In the genomic region with DNA sequence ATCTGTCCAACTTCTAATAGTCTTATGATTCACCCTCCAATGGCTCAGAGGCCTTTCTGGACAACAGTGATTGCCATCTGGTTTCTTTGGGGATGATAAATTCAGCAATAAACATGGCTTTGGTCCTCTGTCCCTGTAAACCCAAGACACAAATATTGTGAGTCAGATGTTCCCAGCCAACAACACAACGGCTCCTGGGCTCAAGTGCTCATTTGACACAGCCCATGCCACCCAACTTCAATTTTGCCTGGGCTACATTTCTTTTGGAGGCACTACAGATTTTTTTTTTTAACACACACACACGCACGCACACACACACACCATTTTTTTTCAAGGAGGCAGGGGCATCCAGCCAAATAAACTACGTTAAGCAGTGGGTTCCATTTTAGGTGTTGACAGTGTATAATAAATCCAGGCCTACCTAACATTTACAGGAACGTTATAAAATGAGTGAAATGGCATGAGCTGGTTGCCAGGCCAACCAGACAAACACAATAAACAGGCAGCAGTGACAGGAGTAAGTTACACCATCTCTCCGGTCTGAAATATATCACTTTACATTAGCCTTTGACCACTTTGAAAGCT, we compare ENCODE assay signal across 13 cellular contexts.
A peak's percentile ranks its signal among the peaks of the same experiment; 100 is the strongest.
DNase-seq lines count a peak whose midpoint lies in the region; FAIRE-seq and TF ChIP-seq lines count a peak whose summit lies in the region.
"Had no signal": no experiment of that assay in that cellular context is flagged by ENCODE, and none has a peak within 500 bp of the region (broad histone marks: within the 10 kb centered on the region; RNA-seq: fewer than 3 reads in every experiment).

No MANE protein-coding gene starts in this region.

- H3K4me3 ChIP-seq in fibroblast of mammary gland (ENCODE audit: control insufficient read depth, low read depth, low read length) (no peak overlapping the region), small intestine (ENCODE audit: low read depth in 1 of 2, low read length in 2 of 2) (no peak overlapping the region), right atrium auricular region (no peak overlapping the region)
- H3K4me3 ChIP-seq: lung, tibial artery had no signal

- peak; percentile 71 for DNase-seq in HFFc6
- DNase-seq in NCI-H69 (lab: John Stamatoyannopoulos, UW): peak; percentile 83
- peak; percentile 60 for DNase-seq in fibroblast of mammary gland (ENCODE audit: low read depth)
- DNase-seq in small intestine: peak; percentile 37
- DNase-seq in right atrium auricular region (ENCODE audit: low spot score): no peak
- DNase-seq in nucleus accumbens (lab: John Stamatoyannopoulos, UW): no peak
- DNase-seq in NCI-H1048 (lab: John Stamatoyannopoulos, UW): no peak
- DNase-seq in activated CD8-positive, alpha-beta memory T cell treated with anti-CD3 and anti-CD28 coated beads, Interleukin-2, amount 50 U/mL, for 48 hours: no peak
- DNase-seq: MV-4-11; stimulated activated CD4-positive, alpha-beta T cell treated with anti-CD3 and anti-CD28 coated beads, Interleukin-2, amount 100 ng/mL, for 24 hours had no signal

- H3K4me1 ChIP-seq in small intestine (ENCODE audit: control insufficient read depth in 2 of 2, insufficient read depth in 1 of 2, low read depth in 1 of 2, low read length in 1 of 2) (peaks cover 0 to 3% of the 10 kb centered on the region in 2 donors), right atrium auricular region (no peaks in the 10 kb centered on the region)

- H3K9me3 ChIP-seq in small intestine (ENCODE audit: control insufficient read depth, low read depth) (no peaks in the 10 kb centered on the region), right atrium auricular region (no peaks in the 10 kb centered on the region)
- H3K9me3 ChIP-seq: tibial artery had no signal

- H3K36me3 Mint-ChIP-seq in HFFc6 (ENCODE audit: low read depth): no peaks in the 10 kb centered on the region

- H3K36me3 ChIP-seq in small intestine (ENCODE audit: control insufficient read depth in 2 of 2, insufficient read depth in 2 of 2, low read length in 2 of 2): no peaks in the 10 kb centered on the region
- H3K36me3 ChIP-seq in right atrium auricular region: no peaks in the 10 kb centered on the region
- H3K36me3 ChIP-seq: tibial artery had no signal

- H3K4me3 Mint-ChIP-seq in HFFc6: no peak overlapping the region; the same call in 1 of the 2 replicates

- FAIRE-seq in small intestine (lab: Jason Lieb, UNC): no peak
- FAIRE-seq: endothelial cell of umbilical vein had no signal

- TF ChIP-seq CTCF in HFFc6 (IDR thresholded peaks at IDR 0.05) (no peak), fibroblast of mammary gland (conservative IDR thresholded peaks at IDR 0.05; ENCODE audit: control insufficient read depth, insufficient read depth, low read depth, low read length) (no peak), right atrium auricular region (IDR thresholded peaks at IDR 0.05) (no peak)

- peaks cover 11% of the 10 kb centered on the region for H3K4me1 Mint-ChIP-seq in HFFc6 (ENCODE audit: low read depth)

- H3K27ac ChIP-seq in small intestine (ENCODE audit: low read depth in 1 of 2, low read length in 1 of 2): no peak overlapping the region
- no peak overlapping the region for H3K27ac ChIP-seq in right atrium auricular region

- peaks cover 1% of the 10 kb centered on the region; the same call in 1 of the 2 replicates for H3K27me3 Mint-ChIP-seq in HFFc6 (ENCODE audit: insufficient read depth)

- no peaks in the 10 kb centered on the region for H3K9me3 Mint-ChIP-seq in HFFc6

- H3K27ac Mint-ChIP-seq in HFFc6: peak overlapping the region; percentile 89

- H3K27me3 ChIP-seq in small intestine (ENCODE audit: control insufficient read depth in 2 of 2, insufficient read depth in 2 of 2, low read length in 2 of 2) (no peaks in the 10 kb centered on the region), right atrium auricular region (no peaks in the 10 kb centered on the region)
- H3K27me3 ChIP-seq: tibial artery had no signal

- 13 to 29% (median 27%) methylated on average over 6 of the region's 6 CpGs for WGBS in small intestine, 3 donors

Comparison
In these comparisons a context has a peak if more than half of its experiments do, and no peak if none do; other contexts are left out.
1. DNase-seq: peak in HFFc6 (single experiment), NCI-H69 (single experiment), fibroblast of mammary gland (single experiment) and small intestine (single experiment); none in right atrium auricular region (single experiment), nucleus accumbens (0 of 56), NCI-H1048 (single experiment) and activated CD8-positive, alpha-beta memory T cell treated with anti-CD3 and anti-CD28 coated beads, Interleukin-2, amount 50 U/mL, for 48 hours (single experiment).